1 cellular context compared by ENCODE assay signal in genomic region chr6:35146453-35146852, GRCh38.
A peak's percentile ranks its signal among the peaks of the same experiment; 100 is the strongest.
TF ChIP-seq lines count a peak whose summit lies in the region.

No MANE protein-coding gene starts in this region.

TF ChIP-seq in HepG2, 621 proteins besides CTCF, POLR2A, EP300 and RAD21 (continued from another document):
- TF ChIP-seq THRA (CRISPR knock-in tag; IDR thresholded peaks at IDR 0.05; ENCODE audit: borderline replicate concordance) (peak; percentile 58; the same call in 1 of the 2 replicates), FOXC1 (CRISPR knock-in tag; IDR thresholded peaks at IDR 0.05; ENCODE audit: borderline replicate concordance) (0 out of 2 replicates have a peak, but pooled peaks have one; percentile 31), TEAD3 (CRISPR knock-in tag; optimal IDR thresholded peaks at IDR 0.05; ENCODE audit: borderline replicate concordance) (peak; percentile 41), NCOA2 (CRISPR knock-in tag; IDR thresholded peaks at IDR 0.05) (peak; percentile 11; the same call in 1 of the 2 replicates), BHLHE40 (IDR thresholded peaks at IDR 0.05; ENCODE audit: low read length) (no peak), HOMEZ (CRISPR knock-in tag; IDR thresholded peaks at IDR 0.05; ENCODE audit: low read depth) (0 out of 2 replicates have a peak, but pooled peaks have one; percentile 39), SMC3 (IDR thresholded peaks at IDR 0.05; ENCODE audit: low read length) (peak; percentile 100), ZNF792 (CRISPR knock-in tag; IDR thresholded peaks at IDR 0.05) (0 out of 2 replicates have a peak, but pooled peaks have one; percentile 22), IRF2 (CRISPR knock-in tag; IDR thresholded peaks at IDR 0.05) (0 out of 2 replicates have a peak, but pooled peaks have one; percentile 59), SOX5 (CRISPR knock-in tag; IDR thresholded peaks at IDR 0.05; ENCODE audit: borderline replicate concordance) (0 out of 2 replicates have a peak, but pooled peaks have one; percentile 16), ELF3 (CRISPR knock-in tag; IDR thresholded peaks at IDR 0.05) (0 out of 2 replicates have a peak, but pooled peaks have one; percentile 31), TCF7 (IDR thresholded peaks at IDR 0.05; ENCODE audit: low read depth) (no peak), FOSL2 (CRISPR knock-in tag; IDR thresholded peaks at IDR 0.05) (peak; percentile 39; the same call in 1 of the 2 replicates), HOXA9 (CRISPR knock-in tag; IDR thresholded peaks at IDR 0.05; ENCODE audit: borderline replicate concordance) (no peak), ZNF124 (CRISPR knock-in tag; IDR thresholded peaks at IDR 0.05) (0 out of 2 replicates have a peak, but pooled peaks have one; percentile 34), NONO (IDR thresholded peaks at IDR 0.05) (no peak), NONO (CRISPR knock-in tag; conservative IDR thresholded peaks at IDR 0.05) (0 out of 2 replicates have a peak, but pooled peaks have one; percentile 22), SP4 (CRISPR knock-in tag; IDR thresholded peaks at IDR 0.05) (no peak), GATAD2A (CRISPR knock-in tag; IDR thresholded peaks at IDR 0.05) (0 out of 2 replicates have a peak, but pooled peaks have one; percentile 38), KLF16 (CRISPR knock-in tag; IDR thresholded peaks at IDR 0.05) (0 out of 4 replicates have a peak, but pooled peaks of 1 of the 2 experiments have one; percentile 21), HDAC2 (CRISPR knock-in tag; IDR thresholded peaks at IDR 0.05) (no peak), NR2F1 (CRISPR knock-in tag; IDR thresholded peaks at IDR 0.05) (0 out of 4 replicates have a peak, but pooled peaks of 1 of the 2 experiments have one; percentile 30), KDM3A (CRISPR knock-in tag; IDR thresholded peaks at IDR 0.05; ENCODE audit: low read depth) (peak; percentile 43; the same call in 1 of the 2 replicates), ZSCAN9 (CRISPR knock-in tag; IDR thresholded peaks at IDR 0.05; ENCODE audit: borderline replicate concordance) (0 out of 2 replicates have a peak, but pooled peaks have one; percentile 46), ZBED4 (CRISPR knock-in tag; IDR thresholded peaks at IDR 0.05; ENCODE audit: borderline replicate concordance) (0 out of 2 replicates have a peak, but pooled peaks have one; percentile 54), XRCC5 (optimal IDR thresholded peaks at IDR 0.05; ENCODE audit: low read length) (peak; percentile 77), MAZ (IDR thresholded peaks at IDR 0.05; ENCODE audit: borderline replicate concordance, low read depth, low read length) (peak; percentile 31; the same call in 1 of the 2 replicates), MAZ (CRISPR knock-in tag; IDR thresholded peaks at IDR 0.05; ENCODE audit: low read depth) (no peak), MIXL1 (CRISPR knock-in tag; IDR thresholded peaks at IDR 0.05) (0 out of 2 replicates have a peak, but pooled peaks have one; percentile 43), STAG1 (CRISPR knock-in tag; IDR thresholded peaks at IDR 0.05) (peak; percentile 97), ZNF572 (CRISPR knock-in tag; IDR thresholded peaks at IDR 0.05) (no peak), SAP130 (CRISPR knock-in tag; IDR thresholded peaks at IDR 0.05; ENCODE audit: low read depth) (peak; percentile 22; the same call in 1 of the 2 replicates), POGZ (CRISPR knock-in tag; IDR thresholded peaks at IDR 0.05) (no peak), RXRB (CRISPR knock-in tag; IDR thresholded peaks at IDR 0.05; ENCODE audit: borderline replicate concordance) (0 out of 2 replicates have a peak, but pooled peaks have one; percentile 31)
- TF ChIP-seq, protein P1, sequence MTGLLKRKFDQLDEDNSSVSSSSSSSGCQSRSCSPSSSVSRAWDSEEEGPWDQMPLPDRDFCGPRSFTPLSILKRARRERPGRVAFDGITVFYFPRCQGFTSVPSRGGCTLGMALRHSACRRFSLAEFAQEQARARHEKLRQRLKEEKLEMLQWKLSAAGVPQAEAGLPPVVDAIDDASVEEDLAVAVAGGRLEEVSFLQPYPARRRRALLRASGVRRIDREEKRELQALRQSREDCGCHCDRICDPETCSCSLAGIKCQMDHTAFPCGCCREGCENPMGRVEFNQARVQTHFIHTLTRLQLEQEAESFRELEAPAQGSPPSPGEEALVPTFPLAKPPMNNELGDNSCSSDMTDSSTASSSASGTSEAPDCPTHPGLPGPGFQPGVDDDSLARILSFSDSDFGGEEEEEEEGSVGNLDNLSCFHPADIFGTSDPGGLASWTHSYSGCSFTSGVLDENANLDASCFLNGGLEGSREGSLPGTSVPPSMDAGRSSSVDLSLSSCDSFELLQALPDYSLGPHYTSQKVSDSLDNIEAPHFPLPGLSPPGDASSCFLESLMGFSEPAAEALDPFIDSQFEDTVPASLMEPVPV (CRISPR knock-in tag; IDR thresholded peaks at IDR 0.05) = no peak
- TF ChIP-seq, protein P2, sequence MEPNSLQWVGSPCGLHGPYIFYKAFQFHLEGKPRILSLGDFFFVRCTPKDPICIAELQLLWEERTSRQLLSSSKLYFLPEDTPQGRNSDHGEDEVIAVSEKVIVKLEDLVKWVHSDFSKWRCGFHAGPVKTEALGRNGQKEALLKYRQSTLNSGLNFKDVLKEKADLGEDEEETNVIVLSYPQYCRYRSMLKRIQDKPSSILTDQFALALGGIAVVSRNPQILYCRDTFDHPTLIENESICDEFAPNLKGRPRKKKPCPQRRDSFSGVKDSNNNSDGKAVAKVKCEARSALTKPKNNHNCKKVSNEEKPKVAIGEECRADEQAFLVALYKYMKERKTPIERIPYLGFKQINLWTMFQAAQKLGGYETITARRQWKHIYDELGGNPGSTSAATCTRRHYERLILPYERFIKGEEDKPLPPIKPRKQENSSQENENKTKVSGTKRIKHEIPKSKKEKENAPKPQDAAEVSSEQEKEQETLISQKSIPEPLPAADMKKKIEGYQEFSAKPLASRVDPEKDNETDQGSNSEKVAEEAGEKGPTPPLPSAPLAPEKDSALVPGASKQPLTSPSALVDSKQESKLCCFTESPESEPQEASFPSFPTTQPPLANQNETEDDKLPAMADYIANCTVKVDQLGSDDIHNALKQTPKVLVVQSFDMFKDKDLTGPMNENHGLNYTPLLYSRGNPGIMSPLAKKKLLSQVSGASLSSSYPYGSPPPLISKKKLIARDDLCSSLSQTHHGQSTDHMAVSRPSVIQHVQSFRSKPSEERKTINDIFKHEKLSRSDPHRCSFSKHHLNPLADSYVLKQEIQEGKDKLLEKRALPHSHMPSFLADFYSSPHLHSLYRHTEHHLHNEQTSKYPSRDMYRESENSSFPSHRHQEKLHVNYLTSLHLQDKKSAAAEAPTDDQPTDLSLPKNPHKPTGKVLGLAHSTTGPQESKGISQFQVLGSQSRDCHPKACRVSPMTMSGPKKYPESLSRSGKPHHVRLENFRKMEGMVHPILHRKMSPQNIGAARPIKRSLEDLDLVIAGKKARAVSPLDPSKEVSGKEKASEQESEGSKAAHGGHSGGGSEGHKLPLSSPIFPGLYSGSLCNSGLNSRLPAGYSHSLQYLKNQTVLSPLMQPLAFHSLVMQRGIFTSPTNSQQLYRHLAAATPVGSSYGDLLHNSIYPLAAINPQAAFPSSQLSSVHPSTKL (CRISPR knock-in tag; IDR thresholded peaks at IDR 0.05) = peak; percentile 36; the same call in 1 of the 2 replicates
- TF ChIP-seq, protein P3, sequence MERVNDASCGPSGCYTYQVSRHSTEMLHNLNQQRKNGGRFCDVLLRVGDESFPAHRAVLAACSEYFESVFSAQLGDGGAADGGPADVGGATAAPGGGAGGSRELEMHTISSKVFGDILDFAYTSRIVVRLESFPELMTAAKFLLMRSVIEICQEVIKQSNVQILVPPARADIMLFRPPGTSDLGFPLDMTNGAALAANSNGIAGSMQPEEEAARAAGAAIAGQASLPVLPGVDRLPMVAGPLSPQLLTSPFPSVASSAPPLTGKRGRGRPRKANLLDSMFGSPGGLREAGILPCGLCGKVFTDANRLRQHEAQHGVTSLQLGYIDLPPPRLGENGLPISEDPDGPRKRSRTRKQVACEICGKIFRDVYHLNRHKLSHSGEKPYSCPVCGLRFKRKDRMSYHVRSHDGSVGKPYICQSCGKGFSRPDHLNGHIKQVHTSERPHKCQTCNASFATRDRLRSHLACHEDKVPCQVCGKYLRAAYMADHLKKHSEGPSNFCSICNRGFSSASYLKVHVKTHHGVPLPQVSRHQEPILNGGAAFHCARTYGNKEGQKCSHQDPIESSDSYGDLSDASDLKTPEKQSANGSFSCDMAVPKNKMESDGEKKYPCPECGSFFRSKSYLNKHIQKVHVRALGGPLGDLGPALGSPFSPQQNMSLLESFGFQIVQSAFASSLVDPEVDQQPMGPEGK (CRISPR knock-in tag; IDR thresholded peaks at IDR 0.05) = 0 out of 2 replicates have a peak, but pooled peaks have one; percentile 24
- TF ChIP-seq, protein P4, sequence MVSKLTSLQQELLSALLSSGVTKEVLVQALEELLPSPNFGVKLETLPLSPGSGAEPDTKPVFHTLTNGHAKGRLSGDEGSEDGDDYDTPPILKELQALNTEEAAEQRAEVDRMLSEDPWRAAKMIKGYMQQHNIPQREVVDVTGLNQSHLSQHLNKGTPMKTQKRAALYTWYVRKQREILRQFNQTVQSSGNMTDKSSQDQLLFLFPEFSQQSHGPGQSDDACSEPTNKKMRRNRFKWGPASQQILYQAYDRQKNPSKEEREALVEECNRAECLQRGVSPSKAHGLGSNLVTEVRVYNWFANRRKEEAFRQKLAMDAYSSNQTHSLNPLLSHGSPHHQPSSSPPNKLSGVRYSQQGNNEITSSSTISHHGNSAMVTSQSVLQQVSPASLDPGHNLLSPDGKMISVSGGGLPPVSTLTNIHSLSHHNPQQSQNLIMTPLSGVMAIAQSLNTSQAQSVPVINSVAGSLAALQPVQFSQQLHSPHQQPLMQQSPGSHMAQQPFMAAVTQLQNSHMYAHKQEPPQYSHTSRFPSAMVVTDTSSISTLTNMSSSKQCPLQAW (CRISPR knock-in tag; IDR thresholded peaks at IDR 0.05) = peak; percentile 72
